1 cellular context compared by ENCODE assay signal in the genomic region with DNA sequence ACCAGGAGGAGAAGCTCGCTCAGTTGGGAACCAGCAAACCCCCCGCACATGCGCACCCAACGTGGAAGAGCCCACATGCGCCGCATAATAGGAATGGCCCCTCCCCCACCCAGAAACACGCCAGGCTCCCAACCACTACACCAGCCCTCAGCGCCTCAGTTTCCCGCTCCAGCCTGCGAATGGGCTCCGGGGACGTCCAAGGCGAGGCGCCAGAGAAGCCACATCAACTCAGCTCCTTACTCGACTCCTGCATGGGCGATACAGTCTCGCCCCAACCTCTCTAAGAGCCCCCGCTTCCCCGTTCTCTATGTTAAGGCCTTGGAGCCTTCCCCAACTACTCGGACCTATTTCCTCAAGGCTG.
A peak's percentile ranks its signal among the peaks of the same experiment; 100 is the strongest.
TF ChIP-seq lines count a peak whose summit lies in the region.

No MANE protein-coding gene starts in this region.

TF ChIP-seq in GM12878, 131 proteins besides CTCF, POLR2A, EP300 and RAD21:
- TF ChIP-seq CBFB (IDR thresholded peaks at IDR 0.05; ENCODE audit: low read depth): no peak
- 0 out of 2 replicates have a peak, but pooled peaks have one; percentile 10 for TF ChIP-seq IRF4 (IDR thresholded peaks at IDR 0.05; ENCODE audit: low read depth, low read length)
- TF ChIP-seq SIX5 (IDR thresholded peaks at IDR 0.05; ENCODE audit: low read depth, low read length, severe bottlenecking): no peak
- TF ChIP-seq EGR1 (IDR thresholded peaks at IDR 0.05; ENCODE audit: borderline replicate concordance in 1 of 2, low read depth in 2 of 2, low read length in 2 of 2): no peak
- peak; percentile 50 for TF ChIP-seq MYC (IDR thresholded peaks at IDR 0.05; ENCODE audit: insufficient read depth, insufficient read length, insufficient replicate concordance, low read length, severe bottlenecking)
- no peak for TF ChIP-seq ZSCAN29 (IDR thresholded peaks at IDR 0.05)
- TF ChIP-seq MEF2B (IDR thresholded peaks at IDR 0.05; ENCODE audit: partially characterized antibody, poor library complexity, severe bottlenecking): no peak
- no peak for TF ChIP-seq TARDBP (IDR thresholded peaks at IDR 0.05; ENCODE audit: borderline replicate concordance)
- TF ChIP-seq CHD2 (IDR thresholded peaks at IDR 0.05; ENCODE audit: borderline replicate concordance, low read depth, low read length): 0 out of 2 replicates have a peak, but pooled peaks have one; percentile 44
- TF ChIP-seq MXI1 (IDR thresholded peaks at IDR 0.05; ENCODE audit: low read depth, low read length): peak; percentile 59; the same call in 1 of the 2 replicates
- TF ChIP-seq, protein P1, sequence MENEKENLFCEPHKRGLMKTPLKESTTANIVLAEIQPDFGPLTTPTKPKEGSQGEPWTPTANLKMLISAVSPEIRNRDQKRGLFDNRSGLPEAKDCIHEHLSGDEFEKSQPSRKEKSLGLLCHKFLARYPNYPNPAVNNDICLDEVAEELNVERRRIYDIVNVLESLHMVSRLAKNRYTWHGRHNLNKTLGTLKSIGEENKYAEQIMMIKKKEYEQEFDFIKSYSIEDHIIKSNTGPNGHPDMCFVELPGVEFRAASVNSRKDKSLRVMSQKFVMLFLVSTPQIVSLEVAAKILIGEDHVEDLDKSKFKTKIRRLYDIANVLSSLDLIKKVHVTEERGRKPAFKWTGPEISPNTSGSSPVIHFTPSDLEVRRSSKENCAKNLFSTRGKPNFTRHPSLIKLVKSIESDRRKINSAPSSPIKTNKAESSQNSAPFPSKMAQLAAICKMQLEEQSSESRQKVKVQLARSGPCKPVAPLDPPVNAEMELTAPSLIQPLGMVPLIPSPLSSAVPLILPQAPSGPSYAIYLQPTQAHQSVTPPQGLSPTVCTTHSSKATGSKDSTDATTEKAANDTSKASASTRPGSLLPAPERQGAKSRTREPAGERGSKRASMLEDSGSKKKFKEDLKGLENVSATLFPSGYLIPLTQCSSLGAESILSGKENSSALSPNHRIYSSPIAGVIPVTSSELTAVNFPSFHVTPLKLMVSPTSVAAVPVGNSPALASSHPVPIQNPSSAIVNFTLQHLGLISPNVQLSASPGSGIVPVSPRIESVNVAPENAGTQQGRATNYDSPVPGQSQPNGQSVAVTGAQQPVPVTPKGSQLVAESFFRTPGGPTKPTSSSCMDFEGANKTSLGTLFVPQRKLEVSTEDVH (IDR thresholded peaks at IDR 0.05; ENCODE audit: low read depth, partially characterized antibody): no peak
- no peak for TF ChIP-seq PML (IDR thresholded peaks at IDR 0.05; ENCODE audit: low read length)
- TF ChIP-seq POU2F2 (IDR thresholded peaks at IDR 0.05; ENCODE audit: borderline replicate concordance, low read depth, low read length): 0 out of 3 replicates have a peak, but pooled peaks have one; percentile 22
- TF ChIP-seq, protein P2, sequence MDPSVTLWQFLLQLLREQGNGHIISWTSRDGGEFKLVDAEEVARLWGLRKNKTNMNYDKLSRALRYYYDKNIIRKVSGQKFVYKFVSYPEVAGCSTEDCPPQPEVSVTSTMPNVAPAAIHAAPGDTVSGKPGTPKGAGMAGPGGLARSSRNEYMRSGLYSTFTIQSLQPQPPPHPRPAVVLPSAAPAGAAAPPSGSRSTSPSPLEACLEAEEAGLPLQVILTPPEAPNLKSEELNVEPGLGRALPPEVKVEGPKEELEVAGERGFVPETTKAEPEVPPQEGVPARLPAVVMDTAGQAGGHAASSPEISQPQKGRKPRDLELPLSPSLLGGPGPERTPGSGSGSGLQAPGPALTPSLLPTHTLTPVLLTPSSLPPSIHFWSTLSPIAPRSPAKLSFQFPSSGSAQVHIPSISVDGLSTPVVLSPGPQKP (IDR thresholded peaks at IDR 0.05; ENCODE audit: low read depth, low read length): no peak
- TF ChIP-seq NRF1 (conservative IDR thresholded peaks at IDR 0.05; ENCODE audit: low read depth, low read length): peak; percentile 61
- TF ChIP-seq TCF12 (IDR thresholded peaks at IDR 0.05; ENCODE audit: low read depth, low read length): 0 out of 2 replicates have a peak, but pooled peaks have one; percentile 20
- TF ChIP-seq KLF5 (IDR thresholded peaks at IDR 0.05; ENCODE audit: partially characterized antibody): no peak
TF ChIP-seq in GM12878: peak in this region for 7.
